In the genomic region with DNA sequence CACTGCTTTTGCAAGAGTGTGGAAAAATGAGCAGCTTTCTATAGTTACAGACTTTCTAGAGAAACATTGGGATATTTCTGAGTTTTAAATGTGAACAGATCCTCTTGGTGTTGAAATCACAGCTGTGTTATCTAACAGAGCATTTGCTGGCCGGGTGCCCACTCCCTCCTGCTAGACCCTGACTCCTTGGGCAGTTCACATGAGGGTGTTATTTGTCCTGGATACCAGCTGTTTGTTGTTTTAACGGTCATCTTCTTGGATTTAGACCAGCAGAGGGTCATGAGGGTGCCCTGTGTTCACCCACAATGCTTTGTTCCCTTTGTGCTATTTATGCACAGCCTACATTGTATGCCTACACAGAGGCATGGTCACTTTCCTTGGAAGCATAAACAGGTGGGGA, we compare ENCODE assay signal across 16 cellular contexts.
DNase-seq lines count a peak whose midpoint lies in the region; ATAC-seq, FAIRE-seq and TF ChIP-seq lines count a peak whose summit lies in the region.
"Had no signal": no experiment of that assay in that cellular context is flagged by ENCODE, and none has a peak within 500 bp of the region (broad histone marks: within the 10 kb centered on the region; RNA-seq: fewer than 3 reads in every experiment).

No MANE protein-coding gene starts in this region.

- peaks cover 0 to 11% (median under 1%) of the 10 kb centered on the region in 5 donors for H3K27me3 Mint-ChIP-seq in naive thymus-derived CD8-positive, alpha-beta T cell
- H3K27me3 Mint-ChIP-seq: activated CD4-positive, alpha-beta memory T cell treated with anti-CD3 and anti-CD28 coated beads, Interleukin-2, amount 10 ng/mL, durations not matched to agents 7 days and 5 days; CD4-positive, alpha-beta memory T cell had no signal

- intact Hi-C loops in pancreas (cut with DNase I): no loop called here

- TF ChIP-seq CTCF in pancreas (IDR thresholded peaks at IDR 0.05): no peak

- H3K4me3 ChIP-seq in SJCRH30: no peak overlapping the region
- no peak overlapping the region for H3K4me3 ChIP-seq in pancreas
- H3K4me3 ChIP-seq: heart left ventricle, lung had no signal

- H3K27ac ChIP-seq in SJCRH30 (no peak overlapping the region), pancreas (no peak overlapping the region)
- H3K27ac ChIP-seq: heart left ventricle had no signal

- FAIRE-seq in pancreas (lab: Jason Lieb, UNC): no peak

- peaks cover 7 to 16% (median 12%) of the 10 kb centered on the region in 3 donors for H3K36me3 Mint-ChIP-seq in naive thymus-derived CD8-positive, alpha-beta T cell

- H3K36me3 ChIP-seq in SJCRH30 (peaks cover 60% of the 10 kb centered on the region), pancreas (no peaks in the 10 kb centered on the region)
- H3K36me3 ChIP-seq: heart left ventricle had no signal

- no peak overlapping the region for H3K4me3 Mint-ChIP-seq in naive thymus-derived CD8-positive, alpha-beta T cell
- H3K4me3 Mint-ChIP-seq: activated CD4-positive, alpha-beta memory T cell treated with anti-CD3 and anti-CD28 coated beads, Interleukin-2, amount 10 ng/mL, durations not matched to agents 7 days and 5 days; CD4-positive, alpha-beta memory T cell; dendritic cell treated with granulocyte-macrophage colony-stimulating factor and Interleukin-4, amounts not matched to agents 40 ng/mL and 50 ng/mL, for 4 days had no signal

- H3K27ac Mint-ChIP-seq in naive thymus-derived CD8-positive, alpha-beta T cell: no peak overlapping the region
- H3K27ac Mint-ChIP-seq: activated CD4-positive, alpha-beta memory T cell treated with anti-CD3 and anti-CD28 coated beads, Interleukin-2, amount 10 ng/mL, durations not matched to agents 7 days and 5 days; CD4-positive, alpha-beta memory T cell; dendritic cell treated with granulocyte-macrophage colony-stimulating factor and Interleukin-4, amounts not matched to agents 40 ng/mL and 50 ng/mL, for 4 days had no signal

- POLR2A ChIA-PET in naive thymus-derived CD8-positive, alpha-beta T cell (lab: Charles Lee): no interaction called here

- 25 to 27% methylated on average over 2 of the region's 2 CpGs for WGBS in pancreas, 2 donors

- peaks cover 0 to 8% (median 0%) of the 10 kb centered on the region in 9 donors for H3K9me3 Mint-ChIP-seq in naive thymus-derived CD8-positive, alpha-beta T cell
- H3K9me3 Mint-ChIP-seq: dendritic cell treated with granulocyte-macrophage colony-stimulating factor and Interleukin-4, amounts not matched to agents 40 ng/mL and 50 ng/mL, for 4 days had no signal

- H3K27me3 ChIP-seq in SJCRH30 (no peaks in the 10 kb centered on the region), pancreas (no peaks in the 10 kb centered on the region)
- H3K27me3 ChIP-seq: heart left ventricle had no signal

- H3K4me1 ChIP-seq in SJCRH30: 0 out of 2 replicates have a peak, but pooled peaks cover 7% of the 10 kb centered on the region
- no peaks in the 10 kb centered on the region for H3K4me1 ChIP-seq in pancreas

- ATAC-seq in pancreas (no peak), GM21717 (IDR thresholded peaks at IDR 0.05; ENCODE audit: unreplicated experiment) (no peak)
- no peak for ATAC-seq in naive thymus-derived CD8-positive, alpha-beta T cell
- ATAC-seq: heart left ventricle, PC-3 had no signal

- peak; percentile 41 for DNase-seq in EH (ENCODE audit: low read depth)
- DNase-seq in SJCRH30: peak; percentile 61 to 70
- peak; percentile 64 for DNase-seq in fibroblast of the conjunctiva (ENCODE audit: low read depth)
- peak in 4 of 6 donors; percentile 2 to 61 (median 23) for DNase-seq in pancreas
- no peak for DNase-seq in DMS53 treated with DMSO at 0.1 percent for 48 hours (lab: John Stamatoyannopoulos, UW; ENCODE audit: unreplicated experiment)
- no peak for DNase-seq in NCI-H82 (lab: John Stamatoyannopoulos, UW)
- no peak for DNase-seq in naive thymus-derived CD8-positive, alpha-beta T cell
- DNase-seq: activated CD4-positive, alpha-beta memory T cell treated with anti-CD3 and anti-CD28 coated beads, Interleukin-2, amount 10 ng/mL, durations not matched to agents 7 days and 5 days; activated naive CD4-positive, alpha-beta T cell; CD4-positive, alpha-beta memory T cell; NCI-H1436; PC-3 had no signal

- no peaks in the 10 kb centered on the region; the same call in none of the 2 replicates for H3K9me3 ChIP-seq in SJCRH30 (replicated peaks)
- H3K9me3 ChIP-seq in pancreas: no peaks in the 10 kb centered on the region
- H3K9me3 ChIP-seq: heart left ventricle had no signal

- no peaks in the 10 kb centered on the region for H3K4me1 Mint-ChIP-seq in naive thymus-derived CD8-positive, alpha-beta T cell
- H3K4me1 Mint-ChIP-seq: activated CD4-positive, alpha-beta memory T cell treated with anti-CD3 and anti-CD28 coated beads, Interleukin-2, amount 10 ng/mL, durations not matched to agents 7 days and 5 days; CD4-positive, alpha-beta memory T cell had no signal

Comparison
In these comparisons a context has a peak if more than half of its experiments do, and no peak if none do; other contexts are left out.
1. DNase-seq: peak in EH (single experiment), SJCRH30 (2 of 2), fibroblast of the conjunctiva (single experiment) and pancreas (4 of 6); none in DMS53 treated with DMSO at 0.1 percent for 48 hours (single experiment), NCI-H82 (single experiment) and naive thymus-derived CD8-positive, alpha-beta T cell (0 of 10).